Comparison of ENCODE assay signal across 15 cellular contexts in the genomic region with DNA sequence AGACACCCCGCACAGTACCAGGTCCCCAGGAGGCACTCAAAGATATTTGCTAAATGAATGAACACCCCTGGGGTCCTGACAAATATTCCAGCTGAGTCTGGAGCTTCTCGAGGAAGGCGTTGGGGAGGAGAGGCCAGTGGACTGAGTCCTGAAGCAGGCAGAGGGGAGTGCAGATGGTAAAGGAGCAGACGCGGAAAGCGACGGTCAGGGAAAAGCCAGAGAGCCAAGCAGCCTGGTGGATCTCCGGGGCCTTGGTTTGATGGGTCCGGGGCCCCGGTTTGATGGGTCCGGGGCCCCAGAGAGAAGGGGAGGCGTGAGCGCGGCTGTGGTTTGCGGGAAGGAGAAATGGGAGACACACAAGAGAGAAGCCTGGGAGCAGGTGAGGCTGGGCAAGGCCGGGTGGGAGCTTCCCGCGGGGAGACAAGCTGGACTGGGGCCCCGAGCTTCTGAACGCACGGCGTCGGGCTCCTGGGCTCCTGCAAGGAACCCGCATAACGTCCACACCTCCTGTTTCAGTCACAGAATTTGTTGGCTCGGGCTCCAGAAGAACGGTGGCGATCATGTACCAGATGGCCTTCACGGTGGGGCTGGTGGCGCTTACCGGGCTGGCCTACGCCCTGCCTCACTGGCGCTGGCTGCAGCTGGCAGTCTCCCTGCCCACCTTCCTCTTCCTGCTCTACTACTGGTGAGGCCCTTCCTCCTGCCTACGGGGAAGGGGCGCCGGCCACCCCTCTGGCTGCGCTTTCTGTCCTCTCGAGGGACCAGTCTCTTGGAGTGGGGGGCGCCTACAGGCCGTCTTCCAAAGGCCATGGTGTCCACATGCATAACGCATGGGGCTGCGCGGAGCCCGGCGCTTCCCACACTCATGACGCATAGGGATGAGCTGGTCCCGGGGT. TPM values are rescaled to one million over a fixed set of nuclear protein-coding genes. Genes with fewer than 3 reads are reported as not detected.
"Had no signal": no experiment of that assay in that cellular context is flagged by ENCODE, and none has a peak within 500 bp of the region (broad histone marks: within the 10 kb centered on the region; RNA-seq: fewer than 3 reads in every experiment).

No MANE protein-coding gene starts in this region.

- H3K36me3 ChIP-seq: neutrophil, prostate gland, sigmoid colon, stomach, uterus had no signal

- H3K27me3 ChIP-seq: sigmoid colon, stomach, uterus had no signal

- H3K4me3 ChIP-seq: lung, prostate gland, sigmoid colon, SK-N-MC, stomach, uterus had no signal

- H3K27ac ChIP-seq: neutrophil, prostate gland, sigmoid colon, SK-N-MC, stomach had no signal

- H3K9me3 ChIP-seq: neutrophil, prostate gland, sigmoid colon, stomach, uterus had no signal

- DNase-seq: activated CD4-positive, alpha-beta T cell treated with anti-CD3 and anti-CD28 coated beads, Interleukin-2, amount 10 ng/mL, durations not matched to agents 7 days and 5 days; activated gamma-delta T cell; central memory CD4-positive, alpha-beta T cell; erythroblast; immature natural killer cell; naive B cell; sigmoid colon; T-cell; uterus had no signal

- ATAC-seq: T-cell had no signal

RNA-seq across cellular contexts. Expression of gene SLC22A1, which starts 12.1 kb away (rescaled TPM):
- total RNA-seq: glomerular endothelial cell had no signal
